1 cellular context compared by ENCODE assay signal in the genomic region with DNA sequence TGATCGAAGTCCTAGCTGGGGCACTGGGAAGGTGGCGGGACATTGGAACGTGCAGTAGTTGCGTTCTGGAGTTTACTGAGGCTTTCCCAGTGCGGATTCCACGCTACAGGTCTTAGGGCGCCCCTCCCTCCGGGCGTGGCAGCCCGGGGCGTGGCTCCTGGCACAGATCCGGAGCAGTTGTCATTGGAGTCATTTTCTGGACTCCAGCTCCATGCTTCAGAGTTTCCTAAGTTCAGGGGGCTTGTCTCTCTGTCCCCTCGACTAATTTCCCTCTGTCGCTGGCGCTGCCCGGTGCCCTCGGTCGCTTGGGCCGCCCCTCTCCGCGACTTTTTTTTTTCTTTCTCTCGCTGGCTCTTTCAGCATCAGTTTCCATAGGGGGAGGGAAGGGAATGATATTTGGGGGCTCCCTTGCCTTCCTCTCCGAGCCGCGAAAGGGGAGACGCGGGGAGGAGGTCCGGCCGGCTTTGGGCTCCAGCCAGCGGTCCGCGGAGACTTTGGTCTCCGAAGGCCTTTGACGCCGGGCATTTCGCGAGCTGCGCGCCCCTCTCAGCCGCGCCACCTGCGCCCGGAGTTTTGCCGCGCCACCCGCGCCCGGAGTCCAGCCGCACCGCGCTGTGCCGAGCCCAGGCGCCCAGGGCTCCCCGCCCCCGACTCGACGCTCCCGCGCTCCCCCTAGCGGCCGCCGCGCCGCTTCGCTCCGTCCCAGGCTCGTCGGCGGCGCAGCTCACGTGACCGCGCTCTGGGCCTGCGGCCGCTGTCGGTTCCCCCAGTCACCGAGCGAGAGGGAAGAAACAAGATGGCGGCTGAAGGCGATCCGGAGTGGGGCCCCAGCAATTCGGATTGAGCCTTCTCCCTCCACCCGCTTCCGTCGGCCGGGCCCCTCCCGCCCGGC.
TF ChIP-seq lines count a peak whose summit lies in the region.

A gene with protein sequence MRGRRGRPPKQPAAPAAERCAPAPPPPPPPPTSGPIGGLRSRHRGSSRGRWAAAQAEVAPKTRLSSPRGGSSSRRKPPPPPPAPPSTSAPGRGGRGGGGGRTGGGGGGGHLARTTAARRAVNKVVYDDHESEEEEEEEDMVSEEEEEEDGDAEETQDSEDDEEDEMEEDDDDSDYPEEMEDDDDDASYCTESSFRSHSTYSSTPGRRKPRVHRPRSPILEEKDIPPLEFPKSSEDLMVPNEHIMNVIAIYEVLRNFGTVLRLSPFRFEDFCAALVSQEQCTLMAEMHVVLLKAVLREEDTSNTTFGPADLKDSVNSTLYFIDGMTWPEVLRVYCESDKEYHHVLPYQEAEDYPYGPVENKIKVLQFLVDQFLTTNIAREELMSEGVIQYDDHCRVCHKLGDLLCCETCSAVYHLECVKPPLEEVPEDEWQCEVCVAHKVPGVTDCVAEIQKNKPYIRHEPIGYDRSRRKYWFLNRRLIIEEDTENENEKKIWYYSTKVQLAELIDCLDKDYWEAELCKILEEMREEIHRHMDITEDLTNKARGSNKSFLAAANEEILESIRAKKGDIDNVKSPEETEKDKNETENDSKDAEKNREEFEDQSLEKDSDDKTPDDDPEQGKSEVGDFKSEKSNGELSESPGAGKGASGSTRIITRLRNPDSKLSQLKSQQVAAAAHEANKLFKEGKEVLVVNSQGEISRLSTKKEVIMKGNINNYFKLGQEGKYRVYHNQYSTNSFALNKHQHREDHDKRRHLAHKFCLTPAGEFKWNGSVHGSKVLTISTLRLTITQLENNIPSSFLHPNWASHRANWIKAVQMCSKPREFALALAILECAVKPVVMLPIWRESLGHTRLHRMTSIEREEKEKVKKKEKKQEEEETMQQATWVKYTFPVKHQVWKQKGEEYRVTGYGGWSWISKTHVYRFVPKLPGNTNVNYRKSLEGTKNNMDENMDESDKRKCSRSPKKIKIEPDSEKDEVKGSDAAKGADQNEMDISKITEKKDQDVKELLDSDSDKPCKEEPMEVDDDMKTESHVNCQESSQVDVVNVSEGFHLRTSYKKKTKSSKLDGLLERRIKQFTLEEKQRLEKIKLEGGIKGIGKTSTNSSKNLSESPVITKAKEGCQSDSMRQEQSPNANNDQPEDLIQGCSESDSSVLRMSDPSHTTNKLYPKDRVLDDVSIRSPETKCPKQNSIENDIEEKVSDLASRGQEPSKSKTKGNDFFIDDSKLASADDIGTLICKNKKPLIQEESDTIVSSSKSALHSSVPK (N-terminal part only) (plus strand): TSS at position 769 of the 892 bp plus-strand sequence. CDS start 222 bp downstream, outside the sequence.

TF ChIP-seq in GM12878, 131 proteins besides CTCF, POLR2A, EP300 and RAD21 (continued from another document and continues in another):
- TF ChIP-seq, protein P1, sequence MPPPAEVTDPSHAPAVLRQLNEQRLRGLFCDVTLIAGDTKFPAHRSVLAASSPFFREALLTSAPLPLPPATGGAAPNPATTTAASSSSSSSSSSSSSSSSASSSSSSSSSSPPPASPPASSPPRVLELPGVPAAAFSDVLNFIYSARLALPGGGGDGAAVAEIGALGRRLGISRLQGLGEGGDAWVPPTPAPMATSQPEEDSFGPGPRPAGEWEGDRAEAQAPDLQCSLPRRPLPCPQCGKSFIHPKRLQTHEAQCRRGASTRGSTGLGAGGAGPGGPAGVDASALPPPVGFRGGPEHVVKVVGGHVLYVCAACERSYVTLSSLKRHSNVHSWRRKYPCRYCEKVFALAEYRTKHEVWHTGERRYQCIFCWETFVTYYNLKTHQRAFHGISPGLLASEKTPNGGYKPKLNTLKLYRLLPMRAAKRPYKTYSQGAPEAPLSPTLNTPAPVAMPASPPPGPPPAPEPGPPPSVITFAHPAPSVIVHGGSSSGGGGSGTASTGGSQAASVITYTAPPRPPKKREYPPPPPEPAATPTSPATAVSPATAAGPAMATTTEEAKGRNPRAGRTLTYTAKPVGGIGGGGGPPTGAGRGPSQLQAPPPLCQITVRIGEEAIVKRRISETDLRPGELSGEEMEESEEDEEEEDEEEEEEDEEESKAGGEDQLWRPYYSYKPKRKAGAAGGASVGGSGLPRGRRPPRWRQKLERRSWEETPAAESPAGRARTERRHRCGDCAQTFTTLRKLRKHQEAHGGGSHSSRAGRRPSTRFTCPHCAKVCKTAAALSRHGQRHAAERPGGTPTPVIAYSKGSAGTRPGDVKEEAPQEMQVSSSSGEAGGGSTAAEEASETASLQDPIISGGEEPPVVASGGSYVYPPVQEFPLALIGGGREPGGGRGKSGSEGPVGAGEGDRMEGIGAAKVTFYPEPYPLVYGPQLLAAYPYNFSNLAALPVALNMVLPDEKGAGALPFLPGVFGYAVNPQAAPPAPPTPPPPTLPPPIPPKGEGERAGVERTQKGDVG (CRISPR knock-in tag; IDR thresholded peaks at IDR 0.05): no peak
- TF ChIP-seq SMC3 (IDR thresholded peaks at IDR 0.05; ENCODE audit: borderline replicate concordance, low read length) (peak; percentile 57), RCOR1 (conservative IDR thresholded peaks at IDR 0.05; ENCODE audit: low read depth, low read length) (no peak), ZSCAN29 (IDR thresholded peaks at IDR 0.05) (peak; percentile 94), CBFB (IDR thresholded peaks at IDR 0.05; ENCODE audit: low read depth) (0 out of 2 replicates have a peak, but pooled peaks have one; percentile 20), TBL1XR1 (IDR thresholded peaks at IDR 0.05; ENCODE audit: low read depth, low read length) (peak; percentile 74; the same call in 1 of the 2 replicates), CUX1 (IDR thresholded peaks at IDR 0.05; ENCODE audit: insufficient replicate concordance, low read depth, low read length) (no peak), SREBF2 (IDR thresholded peaks at IDR 0.05; ENCODE audit: low read length) (no peak), POLR2AphosphoS5 (IDR thresholded peaks at IDR 0.05; ENCODE audit: low read length) (peak; percentile 74), RAD51 (IDR thresholded peaks at IDR 0.05) (peak; percentile 72; the same call in 1 of the 2 replicates), TCF7 (IDR thresholded peaks at IDR 0.05; ENCODE audit: borderline replicate concordance) (no peak), NRF1 (conservative IDR thresholded peaks at IDR 0.05; ENCODE audit: low read depth, low read length) (no peak), POLR2AphosphoS2 (IDR thresholded peaks at IDR 0.05; ENCODE audit: low read depth, low read length) (peak; percentile 35; the same call in 1 of the 2 replicates), ESRRA (IDR thresholded peaks at IDR 0.05; ENCODE audit: low read length) (no peak), SUZ12 (IDR thresholded peaks at IDR 0.05; ENCODE audit: unreplicated experiment) (no peak), KDM1A (IDR thresholded peaks at IDR 0.05; ENCODE audit: borderline replicate concordance) (no peak), ATF7 (IDR thresholded peaks at IDR 0.05; ENCODE audit: low read depth) (no peak), HDGF (IDR thresholded peaks at IDR 0.05) (no peak), ZZZ3 (IDR thresholded peaks at IDR 0.05; ENCODE audit: control insufficient read depth, insufficient read length, low read depth) (no peak), TCF3 (IDR thresholded peaks at IDR 0.05; ENCODE audit: borderline replicate concordance, insufficient read depth, low read depth, low read length) (0 out of 2 replicates have a peak, but pooled peaks have one; percentile 38), NR2C1 (IDR thresholded peaks at IDR 0.05) (peak; percentile 9; the same call in 1 of the 2 replicates), EGR1 (IDR thresholded peaks at IDR 0.05; ENCODE audit: borderline replicate concordance in 1 of 2, low read depth in 2 of 2, low read length in 2 of 2) (peak in 1 of 2 experiments; percentile 87; a peak in 2 of 3 replicates), IRF5 (IDR thresholded peaks at IDR 0.05; ENCODE audit: borderline replicate concordance) (no peak), CREM (IDR thresholded peaks at IDR 0.05; ENCODE audit: low read depth) (peak; percentile 54), CHD1 (IDR thresholded peaks at IDR 0.05; ENCODE audit: low read depth, low read length) (no peak; the same call in 1 of the 2 replicates), STAT3 (IDR thresholded peaks at IDR 0.05; ENCODE audit: low read depth, low read length) (no peak), BACH1 (IDR thresholded peaks at IDR 0.05; ENCODE audit: borderline replicate concordance) (peak; percentile 89), FOS (IDR thresholded peaks at IDR 0.05; ENCODE audit: borderline replicate concordance, extremely low read depth, insufficient read length) (no peak), ELK1 (IDR thresholded peaks at IDR 0.05; ENCODE audit: low read depth, low read length) (peak; percentile 32; the same call in 1 of the 2 replicates), BCL11A (IDR thresholded peaks at IDR 0.05; ENCODE audit: low read depth, low read length) (no peak), ZNF217 (IDR thresholded peaks at IDR 0.05) (peak; percentile 70), SIX5 (IDR thresholded peaks at IDR 0.05; ENCODE audit: low read depth, low read length, severe bottlenecking) (no peak), JUND (IDR thresholded peaks at IDR 0.05; ENCODE audit: low read depth, low read length) (no peak), SMAD1 (IDR thresholded peaks at IDR 0.05; ENCODE audit: low read depth, partially characterized antibody) (no peak), MEF2A (IDR thresholded peaks at IDR 0.05; ENCODE audit: insufficient read depth, low read depth, low read length) (peak; percentile 56; the same call in 1 of the 2 replicates), NR2F1 (conservative IDR thresholded peaks at IDR 0.05) (peak; percentile 65), FOXK2 (IDR thresholded peaks at IDR 0.05) (no peak), MTA3 (IDR thresholded peaks at IDR 0.05; ENCODE audit: borderline replicate concordance, low read length) (no peak)
- TF ChIP-seq, protein P2, sequence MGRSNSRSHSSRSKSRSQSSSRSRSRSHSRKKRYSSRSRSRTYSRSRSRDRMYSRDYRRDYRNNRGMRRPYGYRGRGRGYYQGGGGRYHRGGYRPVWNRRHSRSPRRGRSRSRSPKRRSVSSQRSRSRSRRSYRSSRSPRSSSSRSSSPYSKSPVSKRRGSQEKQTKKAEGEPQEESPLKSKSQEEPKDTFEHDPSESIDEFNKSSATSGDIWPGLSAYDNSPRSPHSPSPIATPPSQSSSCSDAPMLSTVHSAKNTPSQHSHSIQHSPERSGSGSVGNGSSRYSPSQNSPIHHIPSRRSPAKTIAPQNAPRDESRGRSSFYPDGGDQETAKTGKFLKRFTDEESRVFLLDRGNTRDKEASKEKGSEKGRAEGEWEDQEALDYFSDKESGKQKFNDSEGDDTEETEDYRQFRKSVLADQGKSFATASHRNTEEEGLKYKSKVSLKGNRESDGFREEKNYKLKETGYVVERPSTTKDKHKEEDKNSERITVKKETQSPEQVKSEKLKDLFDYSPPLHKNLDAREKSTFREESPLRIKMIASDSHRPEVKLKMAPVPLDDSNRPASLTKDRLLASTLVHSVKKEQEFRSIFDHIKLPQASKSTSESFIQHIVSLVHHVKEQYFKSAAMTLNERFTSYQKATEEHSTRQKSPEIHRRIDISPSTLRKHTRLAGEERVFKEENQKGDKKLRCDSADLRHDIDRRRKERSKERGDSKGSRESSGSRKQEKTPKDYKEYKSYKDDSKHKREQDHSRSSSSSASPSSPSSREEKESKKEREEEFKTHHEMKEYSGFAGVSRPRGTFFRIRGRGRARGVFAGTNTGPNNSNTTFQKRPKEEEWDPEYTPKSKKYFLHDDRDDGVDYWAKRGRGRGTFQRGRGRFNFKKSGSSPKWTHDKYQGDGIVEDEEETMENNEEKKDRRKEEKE (IDR thresholded peaks at IDR 0.05): peak; percentile 66; the same call in 1 of the 2 replicates
- TF ChIP-seq, protein P3, sequence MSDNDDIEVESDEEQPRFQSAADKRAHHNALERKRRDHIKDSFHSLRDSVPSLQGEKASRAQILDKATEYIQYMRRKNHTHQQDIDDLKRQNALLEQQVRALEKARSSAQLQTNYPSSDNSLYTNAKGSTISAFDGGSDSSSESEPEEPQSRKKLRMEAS (IDR thresholded peaks at IDR 0.05; ENCODE audit: low read depth, low read length): peak; percentile 84
